ENCODE assay signal across 1 cellular context in genomic region chr10:133278577-133279265, GRCh38.
TF ChIP-seq lines count a peak whose summit lies in the region.

No MANE protein-coding gene starts in this region.

TF ChIP-seq in K562, 482 proteins besides CTCF, POLR2A, EP300 and RAD21 (continued from another document):
- peak; percentile 94 for TF ChIP-seq ZNF592 (IDR thresholded peaks at IDR 0.05)
- TF ChIP-seq SRSF7 (optimal IDR thresholded peaks at IDR 0.05; ENCODE audit: low read depth, low read length) = no peak
- TF ChIP-seq RNF2 (IDR thresholded peaks at IDR 0.05) = peak; percentile 90
- no peak for TF ChIP-seq ZNF239 (CRISPR knock-in tag; IDR thresholded peaks at IDR 0.05)
- TF ChIP-seq RBM17 (IDR thresholded peaks at IDR 0.05; ENCODE audit: borderline replicate concordance, low read depth, low read length) = no peak
- TF ChIP-seq MYC (IDR thresholded peaks at IDR 0.05; ENCODE audit: low read depth, low read length) = no peak; the same call in 1 of the 2 replicates
- no peak for TF ChIP-seq MYC (CRISPR knock-in tag; IDR thresholded peaks at IDR 0.05; ENCODE audit: borderline replicate concordance, low read depth)
- TF ChIP-seq KLF16 (IDR thresholded peaks at IDR 0.05) = peak; percentile 44; the same call in 1 of the 2 replicates
- no peak; the same call in 1 of the 2 replicates for TF ChIP-seq RREB1 (CRISPR knock-in tag; IDR thresholded peaks at IDR 0.05)
- peak; percentile 86 for TF ChIP-seq MGA (IDR thresholded peaks at IDR 0.05)
- TF ChIP-seq FOXP4 (CRISPR knock-in tag; IDR thresholded peaks at IDR 0.05; ENCODE audit: borderline replicate concordance) = peak; percentile 93; the same call in 1 of the 2 replicates
- TF ChIP-seq TRIM28 (IDR thresholded peaks at IDR 0.05) = peak; percentile 44; the same call in 1 of the 2 replicates
- TF ChIP-seq GATA2 (CRISPR knock-in tag; IDR thresholded peaks at IDR 0.05) = peak; percentile 47; the same call in 1 of the 2 replicates
- TF ChIP-seq ZNF79 (CRISPR knock-in tag; IDR thresholded peaks at IDR 0.05; ENCODE audit: low read depth) = no peak
- TF ChIP-seq PPARD (CRISPR knock-in tag; IDR thresholded peaks at IDR 0.05) = no peak
- TF ChIP-seq BHLHE40 (IDR thresholded peaks at IDR 0.05; ENCODE audit: low read length) = peak; percentile 53; the same call in 1 of the 2 replicates
- no peak for TF ChIP-seq FOXK1 (CRISPR knock-in tag; IDR thresholded peaks at IDR 0.05; ENCODE audit: borderline replicate concordance)
- no peak for TF ChIP-seq ZKSCAN3 (CRISPR knock-in tag; IDR thresholded peaks at IDR 0.05)
- TF ChIP-seq ASH1L (IDR thresholded peaks at IDR 0.05; ENCODE audit: borderline replicate concordance, low read depth, partially characterized antibody) = no peak
- TF ChIP-seq RBM22 (IDR thresholded peaks at IDR 0.05; ENCODE audit: low read depth, low read length, poor library complexity, severe bottlenecking) = no peak
- TF ChIP-seq HDAC3 (IDR thresholded peaks at IDR 0.05; ENCODE audit: borderline replicate concordance, partially characterized antibody) = peak; percentile 35
- no peak for TF ChIP-seq ZNF785 (CRISPR knock-in tag; IDR thresholded peaks at IDR 0.05)
- peak; percentile 53; the same call in 1 of the 2 replicates for TF ChIP-seq MYNN (IDR thresholded peaks at IDR 0.05)
- no peak for TF ChIP-seq MYNN (CRISPR knock-in tag; IDR thresholded peaks at IDR 0.05)
